In the genomic region with DNA sequence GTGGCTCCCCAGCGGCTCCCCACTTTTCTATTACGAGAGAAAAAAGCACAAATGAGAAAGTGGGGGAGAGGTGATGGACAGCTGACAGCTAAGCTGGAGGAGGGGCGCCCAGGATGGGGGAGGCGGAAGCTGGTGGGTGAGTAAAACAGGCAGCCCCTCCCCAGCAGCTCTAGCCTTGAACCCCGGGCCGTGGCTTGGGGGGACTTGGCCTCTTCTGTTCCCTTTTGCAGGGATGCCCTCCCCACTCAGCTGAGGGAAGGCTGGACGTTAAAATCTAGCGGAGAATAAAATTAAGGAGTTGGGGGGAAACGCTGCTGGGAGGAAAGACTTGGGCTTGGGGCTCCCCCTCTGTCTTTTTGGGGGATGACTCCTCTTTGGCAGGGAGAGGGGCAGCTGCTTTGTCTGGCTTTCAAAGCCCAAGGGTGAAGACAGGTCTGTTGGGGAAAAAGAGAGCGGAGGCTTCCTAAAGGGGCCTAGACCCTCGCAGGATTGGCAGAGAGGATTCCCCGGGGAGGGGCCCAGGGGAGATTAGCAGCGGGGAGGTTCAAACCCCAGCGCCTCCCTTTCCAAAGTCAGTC, we compare ENCODE assay signal across 6 cellular contexts. TPM values are rescaled to one million over a fixed set of nuclear protein-coding genes. Genes with fewer than 3 reads are reported as not detected.
DNase-seq lines count a peak whose midpoint lies in the region; ATAC-seq lines count a peak whose summit lies in the region.

No MANE protein-coding gene starts in this region.

- DNase-seq in CD4-positive, CD25-positive, alpha-beta regulatory T cell: peak in 1 of 3 donors; percentile 77
- no peak for DNase-seq in adipocyte (ENCODE audit: low read depth)
- no peak for DNase-seq in superior temporal gyrus (ENCODE audit: extremely low spot score)

- peak overlapping the region; percentile 92 to 99 (median 99) for H3K27ac Mint-ChIP-seq in CD4-positive, CD25-positive, alpha-beta regulatory T cell

- peaks cover 0 to 8% (median 2%) of the 10 kb centered on the region in 7 donors for H3K9me3 Mint-ChIP-seq in CD4-positive, CD25-positive, alpha-beta regulatory T cell

- H3K9ac ChIP-seq in adipocyte (ENCODE audit: low read length) (peak overlapping the region; percentile 92), muscle layer of colon (ENCODE audit: low read length) (no peak overlapping the region)

- peaks cover 15% of the 10 kb centered on the region for H3K27me3 Mint-ChIP-seq in CD4-positive, CD25-positive, alpha-beta regulatory T cell

- H3K4me3 Mint-ChIP-seq in CD4-positive, CD25-positive, alpha-beta regulatory T cell: peak overlapping the region; percentile 94 to 100 (median 100)

- H3K9me3 ChIP-seq in CD4-positive, CD25-positive, alpha-beta regulatory T cell (ENCODE audit: control insufficient read depth in 2 of 2, low read length in 2 of 2): peaks cover 0 to 6% of the 10 kb centered on the region in 2 experiments
- peaks cover 9% of the 10 kb centered on the region for H3K9me3 ChIP-seq in adipocyte (ENCODE audit: control insufficient read depth, low read length)
- peaks cover 6% of the 10 kb centered on the region for H3K9me3 ChIP-seq in muscle layer of colon (ENCODE audit: low read length)

- H3K4me3 ChIP-seq in CD4-positive, CD25-positive, alpha-beta regulatory T cell (ENCODE audit: low read depth, low read length): peak overlapping the region; percentile 84
- H3K4me3 ChIP-seq in adipocyte (ENCODE audit: low read length): peak overlapping the region; percentile 87
- peak overlapping the region; percentile 60 to 87 for H3K4me3 ChIP-seq in muscle layer of colon (ENCODE audit: low read depth in 1 of 2, low read length in 2 of 2)

- peak in 1 of 2 donors; percentile 5 for ATAC-seq in CD4-positive, CD25-positive, alpha-beta regulatory T cell (ENCODE audit: low read depth in 2 of 2)
- ATAC-seq in HG02938 (IDR thresholded peaks at IDR 0.05; ENCODE audit: unreplicated experiment): peak; percentile 22
- ATAC-seq in GM19455 (IDR thresholded peaks at IDR 0.05; ENCODE audit: unreplicated experiment): no peak

- H3K27me3 ChIP-seq in CD4-positive, CD25-positive, alpha-beta regulatory T cell (ENCODE audit: control insufficient read depth, insufficient read depth, low read length): no peaks in the 10 kb centered on the region
- H3K27me3 ChIP-seq in adipocyte (replicated peaks; ENCODE audit: control insufficient read depth, insufficient read depth, low read length) (no peaks in the 10 kb centered on the region), muscle layer of colon (ENCODE audit: control insufficient read depth in 1 of 2, insufficient read depth in 2 of 2, low read length in 2 of 2) (no peaks in the 10 kb centered on the region)

- H3K4me1 ChIP-seq in CD4-positive, CD25-positive, alpha-beta regulatory T cell (ENCODE audit: control insufficient read depth, insufficient read depth, low read length, poor library complexity, severe bottlenecking): peaks cover 14% of the 10 kb centered on the region
- H3K4me1 ChIP-seq in adipocyte (ENCODE audit: control insufficient read depth, insufficient read depth, low read length) (peaks cover 11% of the 10 kb centered on the region), muscle layer of colon (ENCODE audit: insufficient read depth, low read length) (peaks cover 14% of the 10 kb centered on the region)

- H3K36me3 ChIP-seq in CD4-positive, CD25-positive, alpha-beta regulatory T cell (ENCODE audit: control insufficient read depth, insufficient read depth, low read length): peaks cover 6% of the 10 kb centered on the region
- H3K36me3 ChIP-seq in adipocyte (ENCODE audit: control insufficient read depth, insufficient read depth, low read length, severe bottlenecking): peaks cover 27% of the 10 kb centered on the region
- H3K36me3 ChIP-seq in muscle layer of colon (ENCODE audit: insufficient read depth, low read length): peaks cover 21% of the 10 kb centered on the region

- H3K4me1 Mint-ChIP-seq in CD4-positive, CD25-positive, alpha-beta regulatory T cell: peaks cover 5 to 33% (median 17%) of the 10 kb centered on the region in 4 donors

- peak overlapping the region; percentile 67 for H3K27ac ChIP-seq in CD4-positive, CD25-positive, alpha-beta regulatory T cell (ENCODE audit: insufficient read depth, low read length, poor library complexity, severe bottlenecking)
- H3K27ac ChIP-seq in muscle layer of colon (ENCODE audit: low read depth, low read length): peak overlapping the region; percentile 92

- H3K36me3 Mint-ChIP-seq in CD4-positive, CD25-positive, alpha-beta regulatory T cell: peaks cover 11% of the 10 kb centered on the region

RNA-seq across cellular contexts. Expression of gene SAMD1, which starts 1.4 kb away (rescaled TPM):
- total RNA-seq in CD4-positive, CD25-positive, alpha-beta regulatory T cell: 24.1 TPM
- 1 to 10 TPM in 2 of 4 donors, under 1 TPM in 2; 0.80 to 1.4 (median 1.0) TPM for polyA plus RNA-seq in CD4-positive, CD25-positive, alpha-beta regulatory T cell

RNA-seq across cellular contexts. Expression of gene C19orf67, which starts 6.4 kb away (rescaled TPM):
- not detected for total RNA-seq in CD4-positive, CD25-positive, alpha-beta regulatory T cell
- not detected for polyA plus RNA-seq in CD4-positive, CD25-positive, alpha-beta regulatory T cell

RNA-seq across cellular contexts. Expression of gene MISP3, which starts 19.4 kb away (rescaled TPM):
- 0.91 TPM for total RNA-seq in CD4-positive, CD25-positive, alpha-beta regulatory T cell
- polyA plus RNA-seq in CD4-positive, CD25-positive, alpha-beta regulatory T cell: under 1 TPM in 3 of 4 donors, not detected in 1; 0.22 to 0.64 (median 0.44) TPM

RNA-seq across cellular contexts. Expression of gene PRKACA, which starts 25.6 kb away (rescaled TPM):
- total RNA-seq in CD4-positive, CD25-positive, alpha-beta regulatory T cell: 40.2 TPM
- polyA plus RNA-seq in CD4-positive, CD25-positive, alpha-beta regulatory T cell: 1 to 10 TPM in 2 of 4 donors, under 1 TPM in 2; 0.47 to 1.8 (median 1.00) TPM

RNA-seq across cellular contexts. Expression of gene PALM3, which starts 30.1 kb away (rescaled TPM):
- total RNA-seq in CD4-positive, CD25-positive, alpha-beta regulatory T cell: not detected
- not detected for polyA plus RNA-seq in CD4-positive, CD25-positive, alpha-beta regulatory T cell
